Comparison of ENCODE assay signal across 35 cellular contexts in the genomic region with DNA sequence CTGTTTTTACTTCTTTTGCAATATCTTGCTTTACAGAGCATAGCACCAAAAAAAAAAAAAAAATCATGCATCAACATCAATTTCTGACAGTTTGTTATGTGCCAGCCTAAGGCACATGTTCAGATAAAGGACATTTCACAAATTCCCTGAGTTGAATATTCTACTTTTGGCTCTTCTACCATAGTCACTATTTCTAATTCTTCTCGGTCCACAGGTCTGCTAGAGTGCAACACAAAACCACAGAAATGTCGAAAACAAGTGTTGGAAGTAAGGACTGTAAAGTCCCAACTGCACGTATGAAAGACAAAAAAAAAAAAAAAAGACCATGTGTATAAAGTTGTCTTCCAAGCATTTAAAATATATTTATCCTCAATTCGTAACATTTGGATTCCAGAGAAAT.
"Had no signal": no experiment of that assay in that cellular context is flagged by ENCODE, and none has a peak within 500 bp of the region (broad histone marks: within the 10 kb centered on the region; RNA-seq: fewer than 3 reads in every experiment).

No MANE protein-coding gene starts in this region.

- H3K4me3 ChIP-seq: colonic mucosa, dorsolateral prefrontal cortex, mucosa of descending colon, ovary, prostate gland, suprapubic skin, tibial artery, upper lobe of right lung had no signal

- H3K27ac Mint-ChIP-seq: activated CD4-positive, alpha-beta memory T cell treated with anti-CD3 and anti-CD28 coated beads for 36 hours; activated naive CD4-positive, alpha-beta T cell treated with anti-CD3 and anti-CD28 coated beads for 36 hours; activated naive CD8-positive, alpha-beta T cell treated with anti-CD3 and anti-CD28 coated beads, Interleukin-2, amount 10 ng/mL, durations not matched to agents 7 days and 5 days; activated T-helper 1 cell treated with anti-CD3 and anti-CD28 coated beads, Interleukin-12 subunit alpha, Interleukin-12 subunit beta, Interleukin-2, Interleukin-4 antibody, amounts not matched to agents 30 ng/mL and 10 ng/mL and 1 ng/mL, durations not matched to agents 14 hours and 24 hours and 36 hours; nephron; stimulated activated naive B cell treated with anti-CD40 and anti-IgM and Interleukin-4, amounts not matched to agents 10 μg/mL and 1 μg/mL and 100 μg/mL, for 72 hours; T-helper 1 cell treated with Interleukin-12 subunit alpha and Interleukin-12 subunit beta and Interleukin-4 antibody, amounts not matched to agents 30 μg/mL and 1 μg/mL, for 36 hours had no signal

- H3K27me3 Mint-ChIP-seq: activated CD4-positive, alpha-beta memory T cell treated with anti-CD3 and anti-CD28 coated beads for 36 hours; activated naive CD8-positive, alpha-beta T cell treated with anti-CD3 and anti-CD28 coated beads, Interleukin-2, amount 10 ng/mL, durations not matched to agents 7 days and 5 days; central memory CD8-positive, alpha-beta T cell; stimulated activated naive B cell treated with anti-CD40 and anti-IgM and Interleukin-4, amounts not matched to agents 10 μg/mL and 1 μg/mL and 100 μg/mL, for 72 hours had no signal

- FAIRE-seq: bronchial epithelial cell, TTC549 had no signal

- H3K27me3 ChIP-seq: colonic mucosa, foreskin keratinocyte, neutrophil, ovary, suprapubic skin, tibial artery, upper lobe of right lung had no signal

- H3K9me3 ChIP-seq: colonic mucosa, neutrophil, ovary, prostate gland, suprapubic skin, tibial artery, upper lobe of right lung had no signal

- H3K36me3 ChIP-seq: colonic mucosa, neutrophil, ovary, prostate gland, suprapubic skin, tibial artery, upper lobe of right lung, WERI-Rb-1 had no signal

- H3K4me1 ChIP-seq: colonic mucosa, foreskin keratinocyte, prostate gland, suprapubic skin, upper lobe of right lung had no signal

- H3K9me3 Mint-ChIP-seq: activated naive CD4-positive, alpha-beta T cell treated with anti-CD3 and anti-CD28 coated beads for 36 hours; activated naive CD8-positive, alpha-beta T cell treated with anti-CD3 and anti-CD28 coated beads, Interleukin-2, amount 10 ng/mL, durations not matched to agents 7 days and 5 days; activated T-helper 1 cell treated with anti-CD3 and anti-CD28 coated beads, Interleukin-12 subunit alpha, Interleukin-12 subunit beta, Interleukin-2, Interleukin-4 antibody, amounts not matched to agents 30 ng/mL and 10 ng/mL and 1 ng/mL, durations not matched to agents 14 hours and 24 hours and 36 hours; nephron; T-helper 1 cell treated with Interleukin-12 subunit alpha and Interleukin-12 subunit beta and Interleukin-4 antibody, amounts not matched to agents 30 μg/mL and 1 μg/mL, for 36 hours had no signal

- DNase-seq: activated CD4-positive, alpha-beta memory T cell treated with anti-CD3 and anti-CD28 coated beads for 36 hours; activated CD4-positive, alpha-beta T cell treated with anti-CD3 and anti-CD28 coated beads for 48 hours; activated CD8-positive, alpha-beta memory T cell treated with anti-CD3 and anti-CD28 coated beads, Interleukin-2, amount 50 U/mL, for 4 hours; activated effector memory CD4-positive, alpha-beta T cell treated with anti-CD3 and anti-CD28 coated beads, Interleukin-2, amount 50 U/mL, for 16 hours; activated naive CD4-positive, alpha-beta T cell treated with anti-CD3 and anti-CD28 coated beads for 36 hours; activated naive CD8-positive, alpha-beta T cell treated with anti-CD3 and anti-CD28 coated beads, Interleukin-2, amount 10 ng/mL, durations not matched to agents 7 days and 5 days; activated T-cell treated with anti-CD3 and anti-CD28 coated beads, Interleukin-2, amount 50 U/mL, for 1 hour; amygdala; colonic mucosa; dorsolateral prefrontal cortex; effector memory CD4-positive, alpha-beta T cell; foreskin keratinocyte; islet precursor cell; left cardiac atrium; left ventricle myocardium superior; mucosa of descending colon; ovary; stimulated activated CD4-positive, alpha-beta T cell treated with anti-CD3 and anti-CD28 coated beads, Interleukin-15, amount 100 ng/mL, for 24 hours; stimulated activated CD4-positive, alpha-beta T cell treated with anti-CD3 and anti-CD28 coated beads, Interleukin-2, amount 100 ng/mL, for 24 hours; stimulated activated naive B cell treated with anti-CD40 and anti-IgM and Interleukin-4, amounts not matched to agents 10 μg/mL and 1 μg/mL and 100 μg/mL, for 72 hours; SW 1271; T-helper 9 cell; tibial artery; upper lobe of right lung; WERI-Rb-1 had no signal

- H3K4me1 Mint-ChIP-seq: activated naive CD8-positive, alpha-beta T cell treated with anti-CD3 and anti-CD28 coated beads, Interleukin-2, amount 10 ng/mL, durations not matched to agents 7 days and 5 days; central memory CD8-positive, alpha-beta T cell; nephron; stimulated activated naive B cell treated with anti-CD40 and anti-IgM and Interleukin-4, amounts not matched to agents 10 μg/mL and 1 μg/mL and 100 μg/mL, for 72 hours had no signal

- H3K4me3 Mint-ChIP-seq: activated CD4-positive, alpha-beta memory T cell treated with anti-CD3 and anti-CD28 coated beads for 36 hours; activated naive CD4-positive, alpha-beta T cell treated with anti-CD3 and anti-CD28 coated beads for 36 hours; activated naive CD8-positive, alpha-beta T cell treated with anti-CD3 and anti-CD28 coated beads, Interleukin-2, amount 10 ng/mL, durations not matched to agents 7 days and 5 days; activated T-helper 1 cell treated with anti-CD3 and anti-CD28 coated beads, Interleukin-12 subunit alpha, Interleukin-12 subunit beta, Interleukin-2, Interleukin-4 antibody, amounts not matched to agents 30 ng/mL and 10 ng/mL and 1 ng/mL, durations not matched to agents 14 hours and 24 hours and 36 hours; central memory CD8-positive, alpha-beta T cell; nephron; stimulated activated naive B cell treated with anti-CD40 and anti-IgM and Interleukin-4, amounts not matched to agents 10 μg/mL and 1 μg/mL and 100 μg/mL, for 72 hours; T-helper 1 cell treated with Interleukin-12 subunit alpha and Interleukin-12 subunit beta and Interleukin-4 antibody, amounts not matched to agents 30 μg/mL and 1 μg/mL, for 36 hours had no signal

- ATAC-seq: activated CD4-positive, CD25-positive, alpha-beta regulatory T cell treated with anti-CD3 and anti-CD28 coated beads, Interleukin-2, amount 50 U/mL, for 24 hours; foreskin keratinocyte; left cardiac atrium; left ventricle myocardium superior; mucosa of descending colon; stimulated activated naive B cell treated with anti-CD40 and anti-IgM and Interleukin-4, amounts not matched to agents 10 μg/mL and 1 μg/mL and 100 μg/mL, for 72 hours; upper lobe of right lung had no signal

- H3K36me3 Mint-ChIP-seq: activated CD4-positive, alpha-beta memory T cell treated with anti-CD3 and anti-CD28 coated beads for 36 hours; activated naive CD8-positive, alpha-beta T cell treated with anti-CD3 and anti-CD28 coated beads, Interleukin-2, amount 10 ng/mL, durations not matched to agents 7 days and 5 days; stimulated activated naive B cell treated with anti-CD40 and anti-IgM and Interleukin-4, amounts not matched to agents 10 μg/mL and 1 μg/mL and 100 μg/mL, for 72 hours had no signal

- H3K27ac ChIP-seq: colonic mucosa, dorsolateral prefrontal cortex, foreskin keratinocyte, neutrophil, ovary, prostate gland, suprapubic skin, tibial artery, upper lobe of right lung, WERI-Rb-1 had no signal
